ENCODE assay signal across 8 cellular contexts in the genomic region with DNA sequence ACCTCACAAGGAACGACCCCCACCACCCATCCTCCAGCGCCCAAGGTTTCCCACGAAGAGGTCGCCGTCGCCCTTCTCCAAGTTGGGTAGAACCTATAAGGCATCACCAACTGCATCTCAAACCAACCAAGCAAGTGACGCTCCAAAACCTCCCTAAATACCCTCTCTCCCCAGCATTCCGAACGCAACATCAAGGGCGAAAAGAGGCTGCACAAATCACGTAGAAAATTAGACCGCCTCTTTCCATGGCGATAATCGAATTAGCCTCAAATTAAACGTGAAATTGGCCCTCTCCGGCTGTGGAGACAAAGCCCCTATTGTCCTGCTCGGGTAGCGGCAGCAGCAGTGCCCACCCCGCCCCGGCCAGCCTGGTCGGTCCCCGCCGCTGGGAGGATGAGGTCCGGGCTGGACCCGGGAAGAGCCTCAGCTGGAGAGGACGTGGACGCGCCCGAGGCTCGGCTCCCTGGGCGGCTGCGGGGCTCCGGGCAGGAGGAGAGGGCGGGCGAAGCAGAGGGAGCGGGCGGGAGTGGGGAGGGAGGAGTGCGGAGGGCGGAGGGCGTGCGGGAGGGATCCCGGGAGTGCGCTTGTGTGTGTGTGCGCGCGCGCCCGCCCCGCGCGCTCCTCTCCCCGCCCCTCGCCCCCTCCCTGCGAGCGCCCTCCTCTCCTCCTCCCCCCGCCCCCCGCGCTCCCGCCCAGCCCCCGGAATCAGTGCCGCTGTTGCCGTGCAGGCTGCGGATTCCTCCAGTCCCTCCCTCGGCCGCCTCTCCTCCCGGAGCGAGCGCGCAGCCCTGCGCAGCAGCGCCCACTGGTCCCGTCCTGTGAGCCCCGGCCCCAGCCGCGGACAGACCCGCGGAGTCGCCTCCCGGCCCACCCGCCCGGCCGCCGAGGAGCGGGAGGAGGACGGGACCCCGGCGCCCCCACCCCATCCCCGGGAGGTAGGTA. TPM values are rescaled to one million over a fixed set of nuclear protein-coding genes. Genes with fewer than 3 reads are reported as not detected.
DNase-seq lines count a peak whose midpoint lies in the region; ATAC-seq and FAIRE-seq lines count a peak whose summit lies in the region.

A gene (plus strand): TSS at position 744 of the 942 bp plus-strand sequence. CDS start 70,092 bp downstream, outside the sequence.

- peak; percentile 73 for FAIRE-seq in urothelium cell line (lab: Jason Lieb, UNC)

- ATAC-seq in HG02885 (IDR thresholded peaks at IDR 0.05; ENCODE audit: poor library complexity, unreplicated experiment) (peak; percentile 47), naive B cell (ENCODE audit: low read depth in 2 of 2) (peak; percentile 18 to 24), HG03196 (IDR thresholded peaks at IDR 0.05; ENCODE audit: unreplicated experiment) (no peak)
- peak; percentile 35 for ATAC-seq in activated T-helper 17 cell treated with anti-CD3 and anti-CD28 coated beads, Interleukin-2, amount 50 U/mL, for 72 hours (replicated peaks)

- H3K27me3 Mint-ChIP-seq in activated T-helper 17 cell treated with anti-CD3 and anti-CD28 coated beads, Interleukin-2, amount 50 U/mL, for 72 hours: peaks cover 45% of the 10 kb centered on the region
- H3K27me3 Mint-ChIP-seq in naive B cell: peaks cover 48 to 57% (median 54%) of the 10 kb centered on the region in 3 donors

- H3K36me3 Mint-ChIP-seq in activated T-helper 17 cell treated with anti-CD3 and anti-CD28 coated beads, Interleukin-2, amount 50 U/mL, for 72 hours (ENCODE audit: low read depth): peaks cover 9% of the 10 kb centered on the region
- no peaks in the 10 kb centered on the region for H3K36me3 Mint-ChIP-seq in naive B cell

- H3K9me3 Mint-ChIP-seq in activated T-helper 17 cell treated with anti-CD3 and anti-CD28 coated beads, Interleukin-2, amount 50 U/mL, for 72 hours: no peaks in the 10 kb centered on the region
- no peaks in the 10 kb centered on the region for H3K9me3 Mint-ChIP-seq in naive B cell

- peak within 1 kb of the TSS; percentile 81 for H3K4me3 Mint-ChIP-seq in activated T-helper 17 cell treated with anti-CD3 and anti-CD28 coated beads, Interleukin-2, amount 50 U/mL, for 72 hours
- H3K4me3 Mint-ChIP-seq in naive B cell: peak within 1 kb of the TSS; percentile 76 to 95 (median 91)

- H3K27ac Mint-ChIP-seq in activated T-helper 17 cell treated with anti-CD3 and anti-CD28 coated beads, Interleukin-2, amount 50 U/mL, for 72 hours: no peak within 1 kb of the TSS
- peak within 1 kb of the TSS in 1 of 6 donors; percentile 78 for H3K27ac Mint-ChIP-seq in naive B cell

- DNase-seq in GM04504 (ENCODE audit: low read depth) (peak; percentile 83), NCI-H526 (lab: John Stamatoyannopoulos, UW) (peak; percentile 93 to 99), fibroblast of the conjunctiva (ENCODE audit: low read depth) (peak; percentile 84), naive B cell (peak; percentile 9), urothelium cell line (ENCODE audit: low spot score) (peak; percentile 95)

- peaks cover 5% of the 10 kb centered on the region for H3K4me1 Mint-ChIP-seq in activated T-helper 17 cell treated with anti-CD3 and anti-CD28 coated beads, Interleukin-2, amount 50 U/mL, for 72 hours
- H3K4me1 Mint-ChIP-seq in naive B cell: peaks cover 18 to 28% (median 22%) of the 10 kb centered on the region in 3 donors

RNA-seq across cellular contexts. Expression of the gene that starts here (rescaled TPM):
- 100 to 1,000 TPM in 1 of 2 donors, 10 to 100 TPM in 1; 85.3 to 101 TPM for total RNA-seq in activated T-helper 17 cell treated with anti-CD3 and anti-CD28 coated beads, Interleukin-2, amount 50 U/mL, for 72 hours
- 10 to 100 TPM in 5 of 6 donors, 1 to 10 TPM in 1; 4.1 to 72.6 (median 24.2) TPM for polyA plus RNA-seq in naive B cell (ENCODE audit: low read depth in 6 of 6)

Comparison
In these comparisons a context has a peak if more than half of its experiments do, and no peak if none do; other contexts are left out.
1. DNase-seq: peak in every context shown above with its lines; median percentile 96 in NCI-H526; 95 in urothelium cell line; 84 in fibroblast of the conjunctiva; 83 in GM04504; 9 in naive B cell.